15 cellular contexts compared by ENCODE assay signal in genomic region chr4:6761540-6762243, GRCh38. TPM values are rescaled to one million over a fixed set of nuclear protein-coding genes. Genes with fewer than 3 reads are reported as not detected.
DNase-seq lines count a peak whose midpoint lies in the region; ATAC-seq and TF ChIP-seq lines count a peak whose summit lies in the region.
"Had no signal": no experiment of that assay in that cellular context is flagged by ENCODE, and none has a peak within 500 bp of the region (broad histone marks: within the 10 kb centered on the region; RNA-seq: fewer than 3 reads in every experiment).

No MANE protein-coding gene starts in this region.

- WGBS in GM23248 (ENCODE audit: low coverage in 1 of 2, low lambda C conversion rate in 2 of 2, missing lambda C conversion rate in 2 of 2), 2 experiments, result 4 to 9% methylated on average over 26 to 31 of the region's 31 CpGs

- no peaks in the 10 kb centered on the region for H3K36me3 ChIP-seq in GM23248 (ENCODE audit: low read depth)
- H3K36me3 ChIP-seq in SJCRH30, result no peaks in the 10 kb centered on the region
- H3K36me3 ChIP-seq: BLaER1, cardiac muscle cell, esophagus squamous epithelium had no signal

- H3F3A ChIP-seq in GM23248 (ENCODE audit: insufficient read depth), result no peaks in the 10 kb centered on the region

- peak overlapping the region; percentile 47 for H3K4me3 Mint-ChIP-seq in osteocyte (ENCODE audit: unreplicated experiment)
- H3K4me3 Mint-ChIP-seq: activated T-cell treated with anti-CD3 and anti-CD28 coated beads, Interleukin-2, amount 50 U/mL, for 24 hours; nephron had no signal

- H3K9ac ChIP-seq in GM23248, result no peak overlapping the region
- H3K9ac ChIP-seq: BLaER1 had no signal

- H3K9me3 ChIP-seq in GM23248 (ENCODE audit: low read depth) (no peaks in the 10 kb centered on the region), SJCRH30 (replicated peaks) (no peaks in the 10 kb centered on the region)
- H3K9me3 ChIP-seq: BLaER1, esophagus squamous epithelium had no signal

- H3K27ac Mint-ChIP-seq in osteocyte (ENCODE audit: unreplicated experiment), result no peak overlapping the region
- H3K27ac Mint-ChIP-seq: activated T-cell treated with anti-CD3 and anti-CD28 coated beads, Interleukin-2, amount 50 U/mL, for 24 hours; nephron had no signal

- no peaks in the 10 kb centered on the region for H3K9me2 ChIP-seq in GM23248 (ENCODE audit: insufficient read depth)

- peak overlapping the region; percentile 38 for H2AFZ ChIP-seq in GM23248

- no peak for TF ChIP-seq CTCF in osteocyte (IDR thresholded peaks at IDR 0.05)

- peak; percentile 45 for DNase-seq in GM23248
- no peak for DNase-seq in SJCRH30
- peak; percentile 52 for DNase-seq in fibroblast of gingiva (ENCODE audit: low read depth)
- no peak for DNase-seq in osteocyte (ENCODE audit: extremely low spot score, unreplicated experiment)
- no peak for DNase-seq in GM19238 (ENCODE audit: insufficient read length, low spot score)
- no peak for DNase-seq in NCI-H2029 treated with DMSO at 0.1 percent for 48 hours (lab: John Stamatoyannopoulos, UW)
- no peak for DNase-seq in activated gamma-delta T cell treated with Interleukin-2 at 50 U/mL for 16 hours
- DNase-seq: activated T-cell treated with anti-CD3 and anti-CD28 coated beads, Interleukin-2, amount 50 U/mL, for 24 hours; esophagus squamous epithelium; GF-D8; stimulated activated naive CD4-positive, alpha-beta T cell had no signal

- no peaks in the 10 kb centered on the region for H3K9me3 Mint-ChIP-seq in osteocyte (ENCODE audit: unreplicated experiment)
- H3K9me3 Mint-ChIP-seq: activated T-cell treated with anti-CD3 and anti-CD28 coated beads, Interleukin-2, amount 50 U/mL, for 24 hours; nephron had no signal

- H3K27me3 ChIP-seq in GM23248 (replicated peaks; ENCODE audit: insufficient read depth) (no peaks in the 10 kb centered on the region), SJCRH30 (peaks cover 8% of the 10 kb centered on the region)
- H3K27me3 ChIP-seq: BLaER1, cardiac muscle cell, esophagus squamous epithelium had no signal

- no peaks in the 10 kb centered on the region for H3K79me2 ChIP-seq in GM23248 (ENCODE audit: insufficient read depth)

- in situ Hi-C loops in GM23248 (cut with MboI), result no loop called here

- H3K4me1 ChIP-seq in GM23248 (ENCODE audit: insufficient read depth) (no peaks in the 10 kb centered on the region), SJCRH30 (peaks cover 10% of the 10 kb centered on the region; the same call in 1 of the 2 replicates)

- peaks cover 15% of the 10 kb centered on the region for H3K4me1 Mint-ChIP-seq in osteocyte (ENCODE audit: unreplicated experiment)

- no peaks in the 10 kb centered on the region for H3K36me3 Mint-ChIP-seq in osteocyte (ENCODE audit: unreplicated experiment)

- H3K27ac ChIP-seq in GM23248 (no peak overlapping the region), SJCRH30 (no peak overlapping the region)
- H3K27ac ChIP-seq: BLaER1, cardiac muscle cell, esophagus squamous epithelium had no signal

- peak overlapping the region; percentile 21; the same call in 1 of the 2 replicates for H3K4me3 ChIP-seq in GM23248
- peak overlapping the region; percentile 8; the same call in 1 of the 2 replicates for H3K4me3 ChIP-seq in SJCRH30
- H3K4me3 ChIP-seq: BLaER1, cardiac muscle cell, esophagus squamous epithelium had no signal

- no peaks in the 10 kb centered on the region for H4K20me1 ChIP-seq in GM23248 (ENCODE audit: insufficient read depth)
- H4K20me1 ChIP-seq: BLaER1 had no signal

- no peak overlapping the region for H3K4me2 ChIP-seq in GM23248 (ENCODE audit: unreplicated experiment)
- H3K4me2 ChIP-seq: BLaER1 had no signal

- H3K27me3 Mint-ChIP-seq in osteocyte (ENCODE audit: unreplicated experiment), result peaks cover 10% of the 10 kb centered on the region
- H3K27me3 Mint-ChIP-seq: activated T-cell treated with anti-CD3 and anti-CD28 coated beads, Interleukin-2, amount 50 U/mL, for 24 hours had no signal

- ATAC-seq in HG03135 (IDR thresholded peaks at IDR 0.05; ENCODE audit: unreplicated experiment), result no peak

RNA-seq across cellular contexts. Expression of gene KIAA0232, which starts 20.8 kb away (rescaled TPM):
- total RNA-seq in GM23248 (2014; rRNA removed; shearing (Covaris generic)), result 20.6 and 32.6 TPM in 2 replicates
- 20.7 and 21.7 TPM in 2 replicates for polyA plus RNA-seq in GM23248 (2016; fragmentation: Nextera tagmentation; extraction: Ambion mirVana)
- total RNA-seq in SJCRH30 (2014; rRNA removed; shearing (Covaris generic)), result 23.9 and 28.7 TPM in 2 replicates
- 27.1 and 30.9 TPM in 2 replicates for total RNA-seq in osteocyte

RNA-seq across cellular contexts. Expression of gene BLOC1S4, which starts 45.7 kb away (rescaled TPM):
- 22.9 and 27.3 TPM in 2 replicates for total RNA-seq in GM23248 (2014; rRNA removed; shearing (Covaris generic))
- polyA plus RNA-seq in GM23248 (2016; fragmentation: Nextera tagmentation; extraction: Ambion mirVana), result 22.7 and 23.3 TPM in 2 replicates
- total RNA-seq in SJCRH30 (2014; rRNA removed; shearing (Covaris generic)), result 17.2 and 18.2 TPM in 2 replicates
- 14.9 and 16.1 TPM in 2 replicates for total RNA-seq in osteocyte

RNA-seq across cellular contexts. Expression of gene MRFAP1L1, which starts 52.0 kb away (rescaled TPM):
- 44.1 and 62.6 TPM in 2 replicates for total RNA-seq in GM23248 (2014; rRNA removed; shearing (Covaris generic))
- polyA plus RNA-seq in GM23248 (2016; fragmentation: Nextera tagmentation; extraction: Ambion mirVana), result 43.9 and 46.1 TPM in 2 replicates
- 88.4 and 88.7 TPM in 2 replicates for total RNA-seq in SJCRH30 (2014; rRNA removed; shearing (Covaris generic))
- total RNA-seq in osteocyte, result 58.6 and 58.8 TPM in 2 replicates

Comparison
In these comparisons a context has a peak if more than half of its experiments do, and no peak if none do; other contexts are left out.
1. DNase-seq: peak in GM23248 (single experiment) and fibroblast of gingiva (single experiment); none in SJCRH30 (0 of 2), osteocyte (single experiment), GM19238 (single experiment), NCI-H2029 treated with DMSO at 0.1 percent for 48 hours (single experiment) and activated gamma-delta T cell treated with Interleukin-2 at 50 U/mL for 16 hours (single experiment).